ENCODE assay signal across 24 cellular contexts in genomic region chr4:188433916-188434315, GRCh38.
DNase-seq lines count a peak whose midpoint lies in the region; TF ChIP-seq lines count a peak whose summit lies in the region.
"Had no signal": no experiment of that assay in that cellular context is flagged by ENCODE, and none has a peak within 500 bp of the region (broad histone marks: within the 10 kb centered on the region; RNA-seq: fewer than 3 reads in every experiment).

No MANE protein-coding gene starts in this region.

- H3K4me1 Mint-ChIP-seq in activated naive CD8-positive, alpha-beta T cell treated with anti-CD3 and anti-CD28 coated beads for 36 hours, result no peaks in the 10 kb centered on the region

- DNase-seq in GM23248 (peak; percentile 6), brain microvascular endothelial cell (peak; percentile 25), fibroblast of mammary gland (ENCODE audit: low read depth) (peak; percentile 52), skeletal muscle cell (ENCODE audit: low read depth) (peak; percentile 36), HUDEP-2 (lab: John Stamatoyannopoulos, UW; ENCODE audit: unreplicated experiment in 76 of 76) (no peak), GM10266 (ENCODE audit: extremely low spot score) (no peak)
- no peak for DNase-seq in activated naive CD8-positive, alpha-beta T cell treated with anti-CD3 and anti-CD28 coated beads for 36 hours
- DNase-seq: CD8-positive, alpha-beta T cell; DMS 273 treated with DMSO at 0.1 percent for 48 hours; DND-41; H7; KBM-7; MV-4-11; NCI-H1105; NCI-H1436 treated with DMSO at 0.1 percent for 48 hours; NCI-H187 treated with DMSO at 0.1 percent for 48 hours; NCI-H446 treated with DMSO at 0.1 percent for 48 hours; NCI-H526; NCI-H82; NK-92 treated with Interleukin-12 subunit alpha and Interleukin-12 subunit beta, amount 100 ng/mL, for 24 hours; PC-3; SK-N-SH had no signal

- no peak for TF ChIP-seq CTCF in brain microvascular endothelial cell (IDR thresholded peaks at IDR 0.05; ENCODE audit: low read depth, low read length, missing control alignments)
- no peak for TF ChIP-seq CTCF in fibroblast of mammary gland (conservative IDR thresholded peaks at IDR 0.05; ENCODE audit: control insufficient read depth, insufficient read depth, low read depth, low read length)
- no peak for TF ChIP-seq CTCF in GM10266 (IDR thresholded peaks at IDR 0.05; ENCODE audit: control insufficient read depth, insufficient read depth, low read depth, missing control alignments)

- no peak overlapping the region for H3K4me3 ChIP-seq in GM23248
- H3K4me3 ChIP-seq in brain microvascular endothelial cell (ENCODE audit: low read depth, low read length), result no peak overlapping the region
- H3K4me3 ChIP-seq in fibroblast of mammary gland (ENCODE audit: control insufficient read depth, low read depth, low read length), result no peak overlapping the region
- H3K4me3 ChIP-seq in skeletal muscle cell (ENCODE audit: low read depth, low read length), result no peak overlapping the region
- H3K4me3 ChIP-seq: A549 had no signal

- no peaks in the 10 kb centered on the region for H4K20me1 ChIP-seq in GM23248 (ENCODE audit: insufficient read depth)

- no peaks in the 10 kb centered on the region for H3K36me3 Mint-ChIP-seq in activated naive CD8-positive, alpha-beta T cell treated with anti-CD3 and anti-CD28 coated beads for 36 hours
- H3K36me3 Mint-ChIP-seq: CD8-positive, alpha-beta T cell had no signal

- no peak overlapping the region for H3K9ac ChIP-seq in GM23248
- H3K9ac ChIP-seq: SK-N-SH had no signal

- no peaks in the 10 kb centered on the region for H3K9me2 ChIP-seq in GM23248 (ENCODE audit: insufficient read depth)
- H3K9me2 ChIP-seq: SK-N-SH had no signal

- H3K36me3 ChIP-seq in GM23248 (ENCODE audit: low read depth) (no peaks in the 10 kb centered on the region), brain microvascular endothelial cell (replicated peaks) (no peaks in the 10 kb centered on the region)

- H3K27ac Mint-ChIP-seq in activated naive CD8-positive, alpha-beta T cell treated with anti-CD3 and anti-CD28 coated beads for 36 hours, result no peak overlapping the region
- H3K27ac Mint-ChIP-seq: CD8-positive, alpha-beta T cell had no signal

- no peak overlapping the region for H3K4me2 ChIP-seq in GM23248 (ENCODE audit: unreplicated experiment)
- H3K4me2 ChIP-seq: A549, SK-N-SH had no signal

- peaks cover 8% of the 10 kb centered on the region for H3K9me3 Mint-ChIP-seq in activated naive CD8-positive, alpha-beta T cell treated with anti-CD3 and anti-CD28 coated beads for 36 hours

- no peaks in the 10 kb centered on the region for H3K4me1 ChIP-seq in GM23248 (ENCODE audit: insufficient read depth)

- no peak overlapping the region for H2AFZ ChIP-seq in GM23248

- no peak overlapping the region for H3K4me3 Mint-ChIP-seq in activated naive CD8-positive, alpha-beta T cell treated with anti-CD3 and anti-CD28 coated beads for 36 hours
- H3K4me3 Mint-ChIP-seq: CD8-positive, alpha-beta T cell had no signal

- no peaks in the 10 kb centered on the region for H3F3A ChIP-seq in GM23248 (ENCODE audit: insufficient read depth)

- H3K27me3 ChIP-seq in GM23248 (replicated peaks; ENCODE audit: insufficient read depth), result no peaks in the 10 kb centered on the region
- no peaks in the 10 kb centered on the region for H3K27me3 ChIP-seq in brain microvascular endothelial cell (replicated peaks)

- 21 to 28% methylated on average over 2 of the region's 2 CpGs for WGBS in GM23248 (ENCODE audit: low coverage in 1 of 2, low lambda C conversion rate in 2 of 2, missing lambda C conversion rate in 2 of 2), 2 experiments

- no peaks in the 10 kb centered on the region for H3K79me2 ChIP-seq in GM23248 (ENCODE audit: insufficient read depth)

- H3K27ac ChIP-seq in GM23248 (no peak overlapping the region), brain microvascular endothelial cell (no peak overlapping the region)
- H3K27ac ChIP-seq: C4-2B had no signal

- no peaks in the 10 kb centered on the region for H3K9me3 ChIP-seq in GM23248 (ENCODE audit: low read depth)
- H3K9me3 ChIP-seq: SK-N-SH had no signal

- in situ Hi-C loops in GM23248 (cut with MboI), result no loop called here
- in situ Hi-C loops in brain microvascular endothelial cell (cut with HindIII; ENCODE audit: low pct_ligation_motif_present, low sequenced_read_pairs), result no loop called here

- no peaks in the 10 kb centered on the region for H3K27me3 Mint-ChIP-seq in activated naive CD8-positive, alpha-beta T cell treated with anti-CD3 and anti-CD28 coated beads for 36 hours

Comparison
In these comparisons a context has a peak if more than half of its experiments do, and no peak if none do; other contexts are left out.
1. DNase-seq: peak in GM23248 (single experiment), brain microvascular endothelial cell (single experiment), fibroblast of mammary gland (single experiment) and skeletal muscle cell (single experiment); none in activated naive CD8-positive, alpha-beta T cell treated with anti-CD3 and anti-CD28 coated beads for 36 hours (single experiment), HUDEP-2 (0 of 76) and GM10266 (single experiment).